18 cellular contexts compared by ENCODE assay signal in the genomic region with DNA sequence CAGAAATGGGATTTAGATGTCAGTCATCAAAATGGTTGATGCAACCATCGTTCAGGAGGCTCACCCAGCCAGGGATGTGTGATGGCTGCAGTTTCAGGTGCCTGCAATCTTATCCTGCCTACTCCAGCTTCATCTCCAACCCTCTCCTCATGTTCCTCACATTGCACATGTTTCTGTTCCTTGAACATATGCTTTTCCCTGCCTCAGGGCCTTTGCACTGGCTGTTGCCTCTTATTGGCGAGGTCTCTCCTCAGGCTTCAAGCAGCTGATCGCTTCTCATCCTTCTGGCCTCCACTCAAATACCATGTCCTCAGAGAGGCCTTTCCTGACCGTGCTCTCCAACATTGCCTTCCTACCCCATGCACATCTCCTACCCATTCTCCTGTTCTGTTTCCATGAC. TPM values are rescaled to one million over a fixed set of nuclear protein-coding genes. Genes with fewer than 3 reads are reported as not detected.
"Had no signal": no experiment of that assay in that cellular context is flagged by ENCODE, and none has a peak within 500 bp of the region (broad histone marks: within the 10 kb centered on the region; RNA-seq: fewer than 3 reads in every experiment).

No MANE protein-coding gene starts in this region.

- DNase-seq: activated B cell treated with CpG ODN at 0.5 μM for 24 hours; activated CD4-positive, alpha-beta T cell treated with anti-CD3 and anti-CD28 coated beads for 36 hours; activated CD8-positive, alpha-beta memory T cell treated with anti-CD3 and anti-CD28 coated beads, Interleukin-2, amount 50 U/mL, for 48 hours; activated naive CD4-positive, alpha-beta T cell treated with Interleukin-2 at 50 U/mL for 16 hours; activated T-cell treated with anti-CD3 and anti-CD28 coated beads, Interleukin-2, amount 50 U/mL, for 4 hours; amygdala; cerebellar nuclear complex; cortex of kidney; head of caudate nucleus; hypothalamus; left cardiac atrium; sigmoid colon; stimulated activated CD4-positive, alpha-beta T cell treated with anti-CD3 and anti-CD28 coated beads, Interleukin-15, amount 100 ng/mL, for 24 hours; stimulated activated naive B cell treated with anti-CD40 and anti-IgM and Interleukin-4, amounts not matched to agents 10 μg/mL and 1 μg/mL and 100 μg/mL, for 72 hours; transverse colon had no signal

- H3K4me3 ChIP-seq: gastroesophageal sphincter, neural progenitor cell, sigmoid colon, smooth muscle cell, transverse colon had no signal

- ATAC-seq: activated CD4-positive, alpha-beta T cell treated with anti-CD3 and anti-CD28 coated beads for 36 hours; activated T-cell treated with anti-CD3 and anti-CD28 coated beads, Interleukin-2, amount 50 U/mL, for 4 hours; gastroesophageal sphincter; left cardiac atrium; stimulated activated naive B cell treated with anti-CD40 and anti-IgM and Interleukin-4, amounts not matched to agents 10 μg/mL and 1 μg/mL and 100 μg/mL, for 72 hours had no signal

- H3K9me3 ChIP-seq: gastroesophageal sphincter, sigmoid colon, transverse colon had no signal

- H3K27ac ChIP-seq: gastroesophageal sphincter, neural progenitor cell, sigmoid colon, transverse colon had no signal

- H3K27ac Mint-ChIP-seq: activated B cell treated with CpG ODN at 0.5 μM for 24 hours; activated CD4-positive, alpha-beta T cell treated with anti-CD3 and anti-CD28 coated beads for 36 hours; neural progenitor cell; stimulated activated naive B cell treated with anti-CD40 and anti-IgM and Interleukin-4, amounts not matched to agents 10 μg/mL and 1 μg/mL and 100 μg/mL, for 72 hours had no signal

- H3K4me3 Mint-ChIP-seq: activated B cell treated with CpG ODN at 0.5 μM for 24 hours; activated CD4-positive, alpha-beta T cell treated with anti-CD3 and anti-CD28 coated beads for 36 hours; activated T-cell treated with anti-CD3 and anti-CD28 coated beads, Interleukin-2, amount 50 U/mL, for 4 hours; neural progenitor cell; stimulated activated naive B cell treated with anti-CD40 and anti-IgM and Interleukin-4, amounts not matched to agents 10 μg/mL and 1 μg/mL and 100 μg/mL, for 72 hours had no signal

- H3K4me1 ChIP-seq: gastroesophageal sphincter, sigmoid colon had no signal

- H3K27me3 ChIP-seq: gastroesophageal sphincter, neural progenitor cell, sigmoid colon, transverse colon had no signal

- H3K9me3 Mint-ChIP-seq: activated B cell treated with CpG ODN at 0.5 μM for 24 hours; activated T-cell treated with anti-CD3 and anti-CD28 coated beads, Interleukin-2, amount 50 U/mL, for 4 hours; neural progenitor cell; stimulated activated naive B cell treated with anti-CD40 and anti-IgM and Interleukin-4, amounts not matched to agents 10 μg/mL and 1 μg/mL and 100 μg/mL, for 72 hours had no signal

- H3K27me3 Mint-ChIP-seq: activated CD4-positive, alpha-beta T cell treated with anti-CD3 and anti-CD28 coated beads for 36 hours had no signal

- H3K36me3 ChIP-seq: gastroesophageal sphincter, neural progenitor cell, sigmoid colon, transverse colon had no signal

RNA-seq across cellular contexts. Expression of gene SLC16A6, which starts 25.0 kb away (rescaled TPM):
- polyA plus RNA-seq: smooth muscle cell had no signal
